ENCODE assay signal across 10 cellular contexts in genomic region chrX:119391279-119391678, GRCh38. TPM values are rescaled to one million over a fixed set of nuclear protein-coding genes. Genes with fewer than 3 reads are reported as not detected.
DNase-seq lines count a peak whose midpoint lies in the region; ATAC-seq and TF ChIP-seq lines count a peak whose summit lies in the region.
"Had no signal": no experiment of that assay in that cellular context is flagged by ENCODE, and none has a peak within 500 bp of the region (broad histone marks: within the 10 kb centered on the region; RNA-seq: fewer than 3 reads in every experiment).

No MANE protein-coding gene starts in this region.

- no peaks in the 10 kb centered on the region for H3K9me3 Mint-ChIP-seq in activated CD4-positive, alpha-beta T cell treated with anti-CD3 and anti-CD28 coated beads for 36 hours (ENCODE audit: low read depth)
- H3K9me3 Mint-ChIP-seq in progenitor cell of endocrine pancreas (ENCODE audit: low read depth), result peaks cover 20% of the 10 kb centered on the region
- H3K9me3 Mint-ChIP-seq in activated naive CD8-positive, alpha-beta T cell treated with anti-CD3 and anti-CD28 coated beads for 36 hours, result no peaks in the 10 kb centered on the region
- peaks cover 27% of the 10 kb centered on the region for H3K9me3 Mint-ChIP-seq in mesothelial cell of epicardium

- H3K27me3 ChIP-seq in esophagus muscularis mucosa, result no peaks in the 10 kb centered on the region

- TF ChIP-seq CTCF in cardiac fibroblast (IDR thresholded peaks at IDR 0.05; ENCODE audit: low read depth, low read length) (peak; percentile 44), progenitor cell of endocrine pancreas (IDR thresholded peaks at IDR 0.05; ENCODE audit: unreplicated experiment) (peak; percentile 9), esophagus muscularis mucosa (IDR thresholded peaks at IDR 0.05) (no peak), mesothelial cell of epicardium (IDR thresholded peaks at IDR 0.05; ENCODE audit: unreplicated experiment) (no peak)

- peak; percentile 15 for DNase-seq in activated CD4-positive, alpha-beta T cell treated with anti-CD3 and anti-CD28 coated beads for 36 hours
- DNase-seq in activated CD4-positive, alpha-beta T cell treated with anti-CD3 and anti-CD28 coated beads, Interleukin-2, amount 50 U/mL, for 1 hour, result no peak
- peak; percentile 26 for DNase-seq in LHCN-M2 (ENCODE audit: low read depth)
- DNase-seq in cardiac fibroblast (ENCODE audit: low read depth in 2 of 2), result peak; percentile 54 to 57
- no peak for DNase-seq in progenitor cell of endocrine pancreas (ENCODE audit: low spot score, unreplicated experiment)
- DNase-seq in activated naive CD8-positive, alpha-beta T cell treated with anti-CD3 and anti-CD28 coated beads for 36 hours, result no peak
- no peak for DNase-seq in esophagus muscularis mucosa (ENCODE audit: extremely low spot score)
- no peak for DNase-seq in mesothelial cell of epicardium (ENCODE audit: low spot score in 2 of 2, unreplicated experiment in 2 of 2)
- DNase-seq: stimulated activated CD4-positive, alpha-beta T cell treated with anti-CD3 and anti-CD28 coated beads, Interleukin-12 subunit alpha, Interleukin-12 subunit beta, amount 100 ng/mL, for 4 hours had no signal

- H3K4me1 Mint-ChIP-seq in activated CD4-positive, alpha-beta T cell treated with anti-CD3 and anti-CD28 coated beads for 36 hours, result no peaks in the 10 kb centered on the region
- peaks cover 13% of the 10 kb centered on the region for H3K4me1 Mint-ChIP-seq in progenitor cell of endocrine pancreas (ENCODE audit: low read depth)
- no peaks in the 10 kb centered on the region for H3K4me1 Mint-ChIP-seq in activated naive CD8-positive, alpha-beta T cell treated with anti-CD3 and anti-CD28 coated beads for 36 hours
- peaks cover 7% of the 10 kb centered on the region for H3K4me1 Mint-ChIP-seq in mesothelial cell of epicardium

- no peaks in the 10 kb centered on the region for H3K36me3 ChIP-seq in esophagus muscularis mucosa

- intact Hi-C loops in activated CD4-positive, alpha-beta T cell treated with anti-CD3 and anti-CD28 coated beads for 36 hours (cut with DNase I, micrococcal nuclease), result no loop called here
- intact Hi-C loops in esophagus muscularis mucosa (cut with DNase I), result no loop called here

- peaks cover 3% of the 10 kb centered on the region for H3K27me3 Mint-ChIP-seq in activated CD4-positive, alpha-beta T cell treated with anti-CD3 and anti-CD28 coated beads for 36 hours
- no peaks in the 10 kb centered on the region for H3K27me3 Mint-ChIP-seq in progenitor cell of endocrine pancreas
- no peaks in the 10 kb centered on the region for H3K27me3 Mint-ChIP-seq in activated naive CD8-positive, alpha-beta T cell treated with anti-CD3 and anti-CD28 coated beads for 36 hours
- H3K27me3 Mint-ChIP-seq in mesothelial cell of epicardium (ENCODE audit: low read depth), result no peaks in the 10 kb centered on the region

- no peak overlapping the region for H3K27ac Mint-ChIP-seq in activated CD4-positive, alpha-beta T cell treated with anti-CD3 and anti-CD28 coated beads for 36 hours
- H3K27ac Mint-ChIP-seq in progenitor cell of endocrine pancreas, result no peak overlapping the region
- H3K27ac Mint-ChIP-seq in activated naive CD8-positive, alpha-beta T cell treated with anti-CD3 and anti-CD28 coated beads for 36 hours, result no peak overlapping the region
- no peak overlapping the region for H3K27ac Mint-ChIP-seq in mesothelial cell of epicardium

- CTCF ChIA-PET in activated CD4-positive, alpha-beta T cell treated with anti-CD3 and anti-CD28 coated beads for 36 hours (lab: Charles Lee), result no interaction called here

- H3K4me1 ChIP-seq in esophagus muscularis mucosa, result no peaks in the 10 kb centered on the region

- no peaks in the 10 kb centered on the region for H3K9me3 ChIP-seq in esophagus muscularis mucosa
- H3K9me3 ChIP-seq: Caco-2 had no signal

- no peak overlapping the region for H3K4me3 Mint-ChIP-seq in activated CD4-positive, alpha-beta T cell treated with anti-CD3 and anti-CD28 coated beads for 36 hours
- H3K4me3 Mint-ChIP-seq in progenitor cell of endocrine pancreas (ENCODE audit: low read depth), result no peak overlapping the region
- H3K4me3 Mint-ChIP-seq in activated naive CD8-positive, alpha-beta T cell treated with anti-CD3 and anti-CD28 coated beads for 36 hours, result no peak overlapping the region
- H3K4me3 Mint-ChIP-seq in mesothelial cell of epicardium, result no peak overlapping the region

- POLR2A ChIA-PET in activated CD4-positive, alpha-beta T cell treated with anti-CD3 and anti-CD28 coated beads for 36 hours (lab: Charles Lee), result no interaction called here

- no peak for TF ChIP-seq EP300 in esophagus muscularis mucosa (IDR thresholded peaks at IDR 0.05)

- 66% methylated on average over 7 of the region's 8 CpGs for WGBS in esophagus muscularis mucosa

- no peak for TF ChIP-seq POLR2A in esophagus muscularis mucosa (IDR thresholded peaks at IDR 0.05; ENCODE audit: low read depth)

- H3K27ac ChIP-seq in esophagus muscularis mucosa (replicated peaks in 1 of 4), result no peak overlapping the region

- peak; percentile 23 for ATAC-seq in activated CD4-positive, alpha-beta T cell treated with anti-CD3 and anti-CD28 coated beads for 36 hours

- H3K36me3 Mint-ChIP-seq in activated CD4-positive, alpha-beta T cell treated with anti-CD3 and anti-CD28 coated beads for 36 hours (ENCODE audit: low read depth), result no peaks in the 10 kb centered on the region
- H3K36me3 Mint-ChIP-seq in progenitor cell of endocrine pancreas (ENCODE audit: insufficient read depth) (peaks cover 4% of the 10 kb centered on the region), mesothelial cell of epicardium (no peaks in the 10 kb centered on the region)
- peaks cover 2% of the 10 kb centered on the region for H3K36me3 Mint-ChIP-seq in activated naive CD8-positive, alpha-beta T cell treated with anti-CD3 and anti-CD28 coated beads for 36 hours

- H3K4me3 ChIP-seq in cardiac fibroblast (replicated peaks in 1 of 2; ENCODE audit: low read depth in 2 of 2, low read length in 2 of 2) (no peak overlapping the region), esophagus muscularis mucosa (no peak overlapping the region)

RNA-seq across cellular contexts. Expression of gene SLC25A43, which starts 7.9 kb away (rescaled TPM):
- total RNA-seq in activated CD4-positive, alpha-beta T cell treated with anti-CD3 and anti-CD28 coated beads for 36 hours, result 1 to 10 TPM; 3.6 to 4.8 TPM
- total RNA-seq in LHCN-M2 (2014; rRNA removed) (17.0 and 17.8 TPM in 2 replicates), progenitor cell of endocrine pancreas (4.1 and 4.9 TPM in 2 replicates), esophagus muscularis mucosa (10 to 100 TPM in 3 of 4 donors, 1 to 10 TPM in 1; 6.6 to 15.4 (median 13.0) TPM), mesothelial cell of epicardium (6.7 to 9.2 TPM (median 8.0 TPM) in 3 replicates)
- 7.5 TPM for polyA plus RNA-seq in LHCN-M2 (2012)
- 1 to 10 TPM; 4.9 to 5.9 TPM for total RNA-seq in activated naive CD8-positive, alpha-beta T cell treated with anti-CD3 and anti-CD28 coated beads for 36 hours

Comparison
In these comparisons a context has a peak if more than half of its experiments do, and no peak if none do; other contexts are left out.
1. DNase-seq: peak in activated CD4-positive, alpha-beta T cell treated with anti-CD3 and anti-CD28 coated beads for 36 hours (single experiment), LHCN-M2 (single experiment) and cardiac fibroblast (2 of 2); none in activated CD4-positive, alpha-beta T cell treated with anti-CD3 and anti-CD28 coated beads, Interleukin-2, amount 50 U/mL, for 1 hour (single experiment), progenitor cell of endocrine pancreas (single experiment), activated naive CD8-positive, alpha-beta T cell treated with anti-CD3 and anti-CD28 coated beads for 36 hours (single experiment), esophagus muscularis mucosa (single experiment) and mesothelial cell of epicardium (0 of 2).
2. CTCF ChIP-seq: peak in cardiac fibroblast (single experiment) and progenitor cell of endocrine pancreas (single experiment); none in esophagus muscularis mucosa (0 of 3) and mesothelial cell of epicardium (single experiment).